Comparison of ENCODE assay signal across 18 cellular contexts in genomic region chr20:52082612-52083011, GRCh38.
DNase-seq lines count a peak whose midpoint lies in the region; ATAC-seq and TF ChIP-seq lines count a peak whose summit lies in the region.
"Had no signal": no experiment of that assay in that cellular context is flagged by ENCODE, and none has a peak within 500 bp of the region (broad histone marks: within the 10 kb centered on the region; RNA-seq: fewer than 3 reads in every experiment).

No MANE protein-coding gene starts in this region.

- no peaks in the 10 kb centered on the region for H3K9me3 ChIP-seq in T-helper 17 cell (ENCODE audit: control insufficient read depth, low read length, poor library complexity, severe bottlenecking)
- peaks cover 11% of the 10 kb centered on the region for H3K9me3 ChIP-seq in lower lobe of right lung
- H3K9me3 ChIP-seq in suprapubic skin: no peaks in the 10 kb centered on the region

- H3K4me3 ChIP-seq in lower lobe of right lung (no peak overlapping the region), suprapubic skin (no peak overlapping the region)

- TF ChIP-seq POLR2A in suprapubic skin (IDR thresholded peaks at IDR 0.05): no peak

- H3K27ac ChIP-seq in lower lobe of right lung: no peak overlapping the region
- no peak overlapping the region for H3K27ac ChIP-seq in suprapubic skin
- no peak overlapping the region for H3K27ac ChIP-seq in foreskin keratinocyte

- intact Hi-C loops in lower lobe of right lung (cut with DNase I): no loop called here

- peaks cover 12% of the 10 kb centered on the region for H3K4me1 Mint-ChIP-seq in activated naive CD4-positive, alpha-beta T cell treated with anti-CD3 and anti-CD28 coated beads, Interleukin-2, amount 50 U/mL, for 24 hours
- H3K4me1 Mint-ChIP-seq in T-helper 17 cell: peaks cover 5% of the 10 kb centered on the region
- H3K4me1 Mint-ChIP-seq in activated naive CD8-positive, alpha-beta T cell treated with anti-CD3 and anti-CD28 coated beads, Interleukin-2, amount 50 U/mL, for 24 hours: peaks cover 9% of the 10 kb centered on the region

- TF ChIP-seq EP300 in suprapubic skin (IDR thresholded peaks at IDR 0.05): no peak

- peaks cover 14% of the 10 kb centered on the region for H3K36me3 Mint-ChIP-seq in activated naive CD4-positive, alpha-beta T cell treated with anti-CD3 and anti-CD28 coated beads, Interleukin-2, amount 50 U/mL, for 24 hours
- peaks cover 17 to 21% of the 10 kb centered on the region in 2 donors for H3K36me3 Mint-ChIP-seq in activated naive CD4-positive, alpha-beta T cell treated with anti-CD3 and anti-CD28 coated beads, Interleukin-2, amount 50 U/mL, for 72 hours
- H3K36me3 Mint-ChIP-seq in T-helper 17 cell (ENCODE audit: low read depth): peaks cover 3% of the 10 kb centered on the region
- H3K36me3 Mint-ChIP-seq in activated naive CD8-positive, alpha-beta T cell treated with anti-CD3 and anti-CD28 coated beads, Interleukin-2, amount 50 U/mL, for 24 hours (ENCODE audit: low read depth): peaks cover 21% of the 10 kb centered on the region

- H3K27ac Mint-ChIP-seq in activated naive CD4-positive, alpha-beta T cell treated with anti-CD3 and anti-CD28 coated beads, Interleukin-2, amount 50 U/mL, for 24 hours: peak overlapping the region; percentile 26
- peak overlapping the region in 1 of 2 donors; percentile 26 for H3K27ac Mint-ChIP-seq in activated naive CD4-positive, alpha-beta T cell treated with anti-CD3 and anti-CD28 coated beads, Interleukin-2, amount 50 U/mL, for 72 hours
- H3K27ac Mint-ChIP-seq in T-helper 17 cell: peak overlapping the region; percentile 37
- no peak overlapping the region for H3K27ac Mint-ChIP-seq in activated naive CD8-positive, alpha-beta T cell treated with anti-CD3 and anti-CD28 coated beads, Interleukin-2, amount 50 U/mL, for 24 hours

- H3K27me3 ChIP-seq in lower lobe of right lung (ENCODE audit: low read depth) (no peaks in the 10 kb centered on the region), suprapubic skin (no peaks in the 10 kb centered on the region), foreskin keratinocyte (no peaks in the 10 kb centered on the region)

- TF ChIP-seq CTCF in lower lobe of right lung (IDR thresholded peaks at IDR 0.05): no peak
- no peak for TF ChIP-seq CTCF in suprapubic skin (IDR thresholded peaks at IDR 0.05)
- no peak for TF ChIP-seq CTCF in foreskin keratinocyte (conservative IDR thresholded peaks at IDR 0.05)

- DNase-seq in activated naive CD4-positive, alpha-beta T cell treated with anti-CD3 and anti-CD28 coated beads, Interleukin-2, amount 50 U/mL, for 72 hours (ENCODE audit: low spot score in 2 of 2): no peak
- DNase-seq in T-helper 17 cell: no peak
- peak; percentile 9 for DNase-seq in fibroblast of peridontal ligament (ENCODE audit: extremely low read depth)
- no peak for DNase-seq in activated naive CD8-positive, alpha-beta T cell treated with anti-CD3 and anti-CD28 coated beads, Interleukin-2, amount 50 U/mL, for 24 hours
- DNase-seq in lower lobe of right lung: no peak
- no peak for DNase-seq in suprapubic skin (ENCODE audit: low spot score in 2 of 2)
- DNase-seq in foreskin keratinocyte: no peak
- DNase-seq: 8988T; C1 segment of cervical spinal cord; COR-L47; HCEC 1CT; NCI-H1436 treated with DMSO at 0.1 percent for 48 hours; NCI-H2029 treated with DMSO at 0.1 percent for 48 hours; NCI-H2171 treated with DMSO at 0.1 percent for 48 hours; NCI-H446 treated with DMSO at 0.1 percent for 48 hours; NK-92 treated with Interleukin-12 subunit alpha and Interleukin-12 subunit beta, amount 100 ng/mL, for 24 hours; OCI-M1 had no signal

- H3K36me3 ChIP-seq in lower lobe of right lung (peaks cover 6% of the 10 kb centered on the region), suprapubic skin (peaks cover 18% of the 10 kb centered on the region)

- H3K27me3 Mint-ChIP-seq in activated naive CD4-positive, alpha-beta T cell treated with anti-CD3 and anti-CD28 coated beads, Interleukin-2, amount 50 U/mL, for 24 hours: no peaks in the 10 kb centered on the region
- H3K27me3 Mint-ChIP-seq in T-helper 17 cell: no peaks in the 10 kb centered on the region
- H3K27me3 Mint-ChIP-seq in activated naive CD8-positive, alpha-beta T cell treated with anti-CD3 and anti-CD28 coated beads, Interleukin-2, amount 50 U/mL, for 24 hours: no peaks in the 10 kb centered on the region

- H3K4me1 ChIP-seq in lower lobe of right lung: no peaks in the 10 kb centered on the region
- no peaks in the 10 kb centered on the region for H3K4me1 ChIP-seq in suprapubic skin
- H3K4me1 ChIP-seq in foreskin keratinocyte: no peaks in the 10 kb centered on the region

- H3K4me3 Mint-ChIP-seq in activated naive CD4-positive, alpha-beta T cell treated with anti-CD3 and anti-CD28 coated beads, Interleukin-2, amount 50 U/mL, for 24 hours: no peak overlapping the region
- no peak overlapping the region for H3K4me3 Mint-ChIP-seq in T-helper 17 cell
- no peak overlapping the region for H3K4me3 Mint-ChIP-seq in activated naive CD8-positive, alpha-beta T cell treated with anti-CD3 and anti-CD28 coated beads, Interleukin-2, amount 50 U/mL, for 24 hours

- peaks cover 6% of the 10 kb centered on the region for H3K9me3 Mint-ChIP-seq in activated naive CD4-positive, alpha-beta T cell treated with anti-CD3 and anti-CD28 coated beads, Interleukin-2, amount 50 U/mL, for 24 hours
- peaks cover 5 to 10% of the 10 kb centered on the region in 2 donors for H3K9me3 Mint-ChIP-seq in activated naive CD4-positive, alpha-beta T cell treated with anti-CD3 and anti-CD28 coated beads, Interleukin-2, amount 50 U/mL, for 72 hours
- H3K9me3 Mint-ChIP-seq in activated naive CD8-positive, alpha-beta T cell treated with anti-CD3 and anti-CD28 coated beads, Interleukin-2, amount 50 U/mL, for 24 hours: peaks cover 10% of the 10 kb centered on the region

- ATAC-seq in activated naive CD4-positive, alpha-beta T cell treated with anti-CD3 and anti-CD28 coated beads, Interleukin-2, amount 50 U/mL, for 72 hours: no peak
- no peak for ATAC-seq in T-helper 17 cell
- no peak for ATAC-seq in activated naive CD8-positive, alpha-beta T cell treated with anti-CD3 and anti-CD28 coated beads, Interleukin-2, amount 50 U/mL, for 24 hours
- no peak for ATAC-seq in lower lobe of right lung
- ATAC-seq in foreskin keratinocyte: no peak
